In genomic region chr2:170928036-170928823, GRCh38 we compare ENCODE assay signal across 8 cellular contexts. TPM values are rescaled to one million over a fixed set of nuclear protein-coding genes. Genes with fewer than 3 reads are reported as not detected.
DNase-seq lines count a peak whose midpoint lies in the region; ATAC-seq and TF ChIP-seq lines count a peak whose summit lies in the region.

No MANE protein-coding gene starts in this region.

- peak overlapping the region; percentile 92 for H3K27ac ChIP-seq in C4-2B

- ATAC-seq in HG03097 (IDR thresholded peaks at IDR 0.05; ENCODE audit: low FRiP score, unreplicated experiment) (no peak), GM21367 (IDR thresholded peaks at IDR 0.05; ENCODE audit: unreplicated experiment) (no peak)

- DNase-seq in H4 (ENCODE audit: low spot score) (peak; percentile 21), RPMI8226 (peak; percentile 5), ecto neural progenitor cell (ENCODE audit: low spot score) (peak; percentile 50), myocyte (ENCODE audit: low read depth) (peak; percentile 33), T-helper 9 cell (no peak)

- TF ChIP-seq CTCF in C4-2B (conservative IDR thresholded peaks at IDR 0.05) = no peak

RNA-seq across cellular contexts. Expression of gene GORASP2, which starts 0.8 kb away (rescaled TPM):
- 29.8 and 42.3 TPM in 2 replicates for total RNA-seq in H4 (2014; rRNA removed; shearing (Covaris generic))
- 85.3 and 99.5 TPM in 2 replicates for total RNA-seq in myocyte
- polyA plus RNA-seq in myocyte (2012) = 114 TPM
